8 cellular contexts compared by ENCODE assay signal in genomic region chr2:73779472-73780241, GRCh38. TPM values are rescaled to one million over a fixed set of nuclear protein-coding genes. Genes with fewer than 3 reads are reported as not detected.
DNase-seq lines count a peak whose midpoint lies in the region; FAIRE-seq and TF ChIP-seq lines count a peak whose summit lies in the region.

DUSP11 (minus strand) TSS chr2:73780103; CDS start chr2:73779974, 129 bp downstream.

- peaks cover 6% of the 10 kb centered on the region for H3K36me3 ChIP-seq in ES-I3 (ENCODE audit: insufficient read depth, low read length)
- peaks cover 4% of the 10 kb centered on the region; the same call in 1 of the 2 replicates for H3K36me3 ChIP-seq in Loucy (ENCODE audit: insufficient read depth, low read length)

- H3K4me2 ChIP-seq in Loucy (ENCODE audit: low read depth, low read length, poor library complexity, severe bottlenecking), result peak within 1 kb of the TSS; percentile 74

- H4K20me1 ChIP-seq in Loucy (ENCODE audit: insufficient read depth, low read length, poor library complexity, severe bottlenecking), result peaks cover 8% of the 10 kb centered on the region

- H3K27me3 Mint-ChIP-seq in neural crest cell (ENCODE audit: low read depth), result peaks cover 5% of the 10 kb centered on the region

- H3K27me3 ChIP-seq in Loucy (ENCODE audit: insufficient read depth, low read length, poor library complexity, severe bottlenecking), result no peaks in the 10 kb centered on the region

- peaks cover 40% of the 10 kb centered on the region for H3K79me2 ChIP-seq in Loucy (ENCODE audit: insufficient read depth, low read length)

- H3K4me3 Mint-ChIP-seq in neural crest cell, result peak within 1 kb of the TSS; percentile 97

- peak within 1 kb of the TSS; percentile 90 for H3K4me3 ChIP-seq in Loucy (ENCODE audit: low read length, poor library complexity, severe bottlenecking)
- H3K4me3 ChIP-seq in fibroblast of villous mesenchyme (ENCODE audit: low read depth, low read length), result peak within 1 kb of the TSS; percentile 100

- no peaks in the 10 kb centered on the region; the same call in 1 of the 2 replicates for H3K9me3 ChIP-seq in ES-I3 (ENCODE audit: control insufficient read depth, insufficient read depth, low read length)
- no peaks in the 10 kb centered on the region for H3K9me3 ChIP-seq in Loucy (ENCODE audit: insufficient read depth, low read depth, low read length)

- H2AFZ ChIP-seq in Loucy (ENCODE audit: low read length), result peak within 1 kb of the TSS; percentile 95

- peak; percentile 85 for TF ChIP-seq CTCF in Loucy (conservative IDR thresholded peaks at IDR 0.05; ENCODE audit: low read length)
- peak; percentile 96 for TF ChIP-seq CTCF in fibroblast of villous mesenchyme (IDR thresholded peaks at IDR 0.05; ENCODE audit: insufficient read depth, low read depth, low read length)
- peak; percentile 90 for TF ChIP-seq CTCF in neural crest cell (conservative IDR thresholded peaks at IDR 0.05)

- DNase-seq in H54 (ENCODE audit: insufficient read length, low spot score) (peak; percentile 77), SHP77 (lab: John Stamatoyannopoulos, UW) (peak; percentile 87 to 96), fibroblast of villous mesenchyme (ENCODE audit: low read depth) (peak; percentile 94), neural crest cell (ENCODE audit: low read depth, low spot score) (peak; percentile 98), stromal cell of bone marrow (ENCODE audit: low read depth) (peak; percentile 92)
- peak; percentile 99 for DNase-seq in activated effector memory CD4-positive, alpha-beta T cell treated with anti-CD3 and anti-CD28 coated beads, Interleukin-2, amount 50 U/mL, for 16 hours

- H3K9ac ChIP-seq in ES-I3 (ENCODE audit: low read depth, low read length) (peak within 1 kb of the TSS; percentile 94), Loucy (ENCODE audit: low read depth, low read length, poor library complexity, severe bottlenecking) (peak within 1 kb of the TSS; percentile 82)

- no peaks in the 10 kb centered on the region for H3K9me2 ChIP-seq in Loucy (replicated peaks; ENCODE audit: low read depth, low read length)

- no peaks in the 10 kb centered on the region for H3F3A ChIP-seq in Loucy (ENCODE audit: low read depth)

- H3K4me1 Mint-ChIP-seq in neural crest cell, result peaks cover 19% of the 10 kb centered on the region

- H3K9me3 Mint-ChIP-seq in neural crest cell, result no peaks in the 10 kb centered on the region

- H3K27ac Mint-ChIP-seq in neural crest cell (ENCODE audit: unreplicated experiment), result peak within 1 kb of the TSS; percentile 98

- TF ChIP-seq POLR2A in H54 (IDR thresholded peaks at IDR 0.05; ENCODE audit: low read depth, low read length), result peak; percentile 87

- peak; percentile 97 for FAIRE-seq in H54 (lab: Jason Lieb, UNC)

- peaks cover 3% of the 10 kb centered on the region for H3K36me3 Mint-ChIP-seq in neural crest cell (ENCODE audit: low read depth)

- peaks cover 7% of the 10 kb centered on the region; the same call in 1 of the 2 replicates for H3K4me1 ChIP-seq in ES-I3 (ENCODE audit: insufficient read depth, low read length)
- peaks cover 13% of the 10 kb centered on the region for H3K4me1 ChIP-seq in Loucy (ENCODE audit: insufficient read depth, low read length, poor library complexity, severe bottlenecking)

RNA-seq across cellular contexts. Expression of gene DUSP11, which starts in this region (rescaled TPM):
- 31.2 and 38.4 TPM in 2 replicates for total RNA-seq in fibroblast of villous mesenchyme
- total RNA-seq in neural crest cell, result 17.7 and 18.2 TPM in 2 replicates

Comparison
In these comparisons a context has a peak if more than half of its experiments do, and no peak if none do; other contexts are left out.
1. Peak in every context shown above with its lines: DNase-seq and H3K4me3 ChIP-seq.